8 cellular contexts compared by ENCODE assay signal in the genomic region with DNA sequence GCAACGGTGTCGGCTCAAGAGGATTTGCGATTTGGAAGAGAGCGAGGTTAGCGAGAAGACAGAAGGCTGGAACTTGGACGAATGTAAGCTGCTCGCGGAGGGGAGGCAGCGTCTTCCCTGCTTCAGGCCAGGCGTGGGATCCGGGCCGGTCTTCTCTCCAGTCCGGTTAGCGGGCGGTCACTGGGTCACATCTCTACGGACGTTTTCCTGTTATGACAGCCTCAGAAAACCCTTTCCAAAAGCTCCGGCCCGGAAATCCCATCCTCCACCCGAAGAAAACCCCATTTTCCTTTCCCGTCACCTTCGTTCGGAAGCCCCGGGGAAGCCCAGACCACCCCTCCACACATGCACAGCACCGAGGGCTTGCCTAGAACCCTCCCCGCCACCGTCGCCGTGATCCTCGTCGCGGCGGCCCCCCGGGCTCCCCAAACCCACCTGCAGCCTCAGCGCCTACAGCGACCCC. TPM values are rescaled to one million over a fixed set of nuclear protein-coding genes. Genes with fewer than 3 reads are reported as not detected.
DNase-seq lines count a peak whose midpoint lies in the region; ATAC-seq and TF ChIP-seq lines count a peak whose summit lies in the region.

No MANE protein-coding gene starts in this region.

- H3K36me3 Mint-ChIP-seq in CD14-positive monocyte (peaks cover 29 to 36% of the 10 kb centered on the region in 2 donors), glutamatergic neuron (ENCODE audit: unreplicated experiment) (no peaks in the 10 kb centered on the region)
- peaks cover 4 to 12% of the 10 kb centered on the region in 2 donors for H3K36me3 Mint-ChIP-seq in activated T-cell treated with anti-CD3 and anti-CD28 coated beads, Interleukin-2, amount 50 U/mL, for 72 hours (ENCODE audit: insufficient read depth in 2 of 2)

- H3K27me3 Mint-ChIP-seq in CD14-positive monocyte (ENCODE audit: low read depth in 3 of 3) (no peaks in the 10 kb centered on the region), glutamatergic neuron (ENCODE audit: unreplicated experiment) (peaks cover 8% of the 10 kb centered on the region)
- H3K27me3 Mint-ChIP-seq in activated T-cell treated with anti-CD3 and anti-CD28 coated beads, Interleukin-2, amount 50 U/mL, for 72 hours (ENCODE audit: low read depth) = no peaks in the 10 kb centered on the region

- peaks cover 0 to 2% (median 0%) of the 10 kb centered on the region in 7 donors for H3K9me3 Mint-ChIP-seq in CD14-positive monocyte
- no peaks in the 10 kb centered on the region for H3K9me3 Mint-ChIP-seq in activated T-cell treated with anti-CD3 and anti-CD28 coated beads, Interleukin-2, amount 50 U/mL, for 72 hours
- H3K9me3 Mint-ChIP-seq in glutamatergic neuron (ENCODE audit: unreplicated experiment) = peaks cover 2% of the 10 kb centered on the region

- H3K27ac Mint-ChIP-seq in CD14-positive monocyte (peak overlapping the region; percentile 99 to 100 (median 100)), glutamatergic neuron (ENCODE audit: unreplicated experiment) (peak overlapping the region; percentile 100)
- peak overlapping the region; percentile 99 for H3K27ac Mint-ChIP-seq in activated T-cell treated with anti-CD3 and anti-CD28 coated beads, Interleukin-2, amount 50 U/mL, for 72 hours

- TF ChIP-seq CTCF in CD14-positive monocyte (IDR thresholded peaks at IDR 0.05) = no peak
- TF ChIP-seq CTCF in glutamatergic neuron (IDR thresholded peaks at IDR 0.05; ENCODE audit: partially characterized antibody, unreplicated experiment) = no peak

- ATAC-seq in GM18909 (IDR thresholded peaks at IDR 0.05; ENCODE audit: poor library complexity, unreplicated experiment) = peak; percentile 3
- ATAC-seq in HG03520 (IDR thresholded peaks at IDR 0.05; ENCODE audit: unreplicated experiment) = peak; percentile 16
- peak; percentile 32 to 48 for ATAC-seq in activated T-cell treated with anti-CD3 and anti-CD28 coated beads, Interleukin-2, amount 50 U/mL, for 72 hours (replicated peaks in 1 of 2)

- H3K4me1 Mint-ChIP-seq in CD14-positive monocyte = peaks cover 44% of the 10 kb centered on the region
- peaks cover 38% of the 10 kb centered on the region for H3K4me1 Mint-ChIP-seq in activated T-cell treated with anti-CD3 and anti-CD28 coated beads, Interleukin-2, amount 50 U/mL, for 72 hours (ENCODE audit: low read depth)
- peaks cover 5% of the 10 kb centered on the region for H3K4me1 Mint-ChIP-seq in glutamatergic neuron (ENCODE audit: low read depth, unreplicated experiment)

- DNase-seq in CD14-positive monocyte (ENCODE audit: low spot score) = no peak
- DNase-seq in activated T-cell treated with anti-CD3 and anti-CD28 coated beads, Interleukin-2, amount 50 U/mL, for 72 hours = peak; percentile 26 to 42
- DNase-seq in glutamatergic neuron = peak; percentile 31
- peak in 9 of 10 donors; percentile 23 to 91 (median 38) for DNase-seq in posterior cingulate gyrus
- DNase-seq in NCI-H2107 (lab: John Stamatoyannopoulos, UW) = no peak
- no peak for DNase-seq in stimulated activated CD4-positive, alpha-beta T cell treated with anti-CD3 and anti-CD28 coated beads, Interleukin-2, amount 100 ng/mL, for 24 hours

- H3K4me3 Mint-ChIP-seq in CD14-positive monocyte (peak overlapping the region; percentile 97 to 100), glutamatergic neuron (ENCODE audit: unreplicated experiment) (peak overlapping the region; percentile 99)
- H3K4me3 Mint-ChIP-seq in activated T-cell treated with anti-CD3 and anti-CD28 coated beads, Interleukin-2, amount 50 U/mL, for 72 hours = peak overlapping the region; percentile 86 to 95

- intact Hi-C loops in CD14-positive monocyte (cut with micrococcal nuclease) (loop anchor here in 1 of 2 donors (10.0 kb wide), 1 partner anchor 674 kb away; the partner anchor contains the start of gene GOLGA5), posterior cingulate gyrus (cut with DNase I) (loop anchor here (1.0 to 10.0 kb wide), 3 partner anchors 15 to 674 kb away; partner anchors contain the start of genes ATXN3 and GOLGA5)

RNA-seq across cellular contexts. Expression of gene NDUFB1, which starts 0.3 kb away (rescaled TPM):
- polyA plus RNA-seq in CD14-positive monocyte = 100 to 1,000 TPM; 604 to 686 TPM
- total RNA-seq in activated T-cell treated with anti-CD3 and anti-CD28 coated beads, Interleukin-2, amount 50 U/mL, for 72 hours = 10 to 100 TPM; 73.7 to 76.1 TPM
- 85.2 TPM for total RNA-seq in glutamatergic neuron (ENCODE audit: unreplicated experiment)

RNA-seq across cellular contexts. Expression of gene CPSF2, which starts 0.5 kb away (rescaled TPM):
- 10 to 100 TPM; 25.5 to 44.9 TPM for polyA plus RNA-seq in CD14-positive monocyte
- total RNA-seq in activated T-cell treated with anti-CD3 and anti-CD28 coated beads, Interleukin-2, amount 50 U/mL, for 72 hours = 10 to 100 TPM; 72.1 to 81.7 TPM
- total RNA-seq in glutamatergic neuron (ENCODE audit: unreplicated experiment) = 53.1 TPM

RNA-seq across cellular contexts. Expression of gene ATXN3, which starts 14.9 kb away (rescaled TPM):
- polyA plus RNA-seq in CD14-positive monocyte = 10 to 100 TPM; 18.5 to 24.0 TPM
- 10 to 100 TPM; 29.7 to 35.2 TPM for total RNA-seq in activated T-cell treated with anti-CD3 and anti-CD28 coated beads, Interleukin-2, amount 50 U/mL, for 72 hours
- total RNA-seq in glutamatergic neuron (ENCODE audit: unreplicated experiment) = 39.8 TPM

Comparison
In these comparisons a context has a peak if more than half of its experiments do, and no peak if none do; other contexts are left out.
1. DNase-seq: peak in activated T-cell treated with anti-CD3 and anti-CD28 coated beads, Interleukin-2, amount 50 U/mL, for 72 hours (2 of 2), glutamatergic neuron (single experiment) and posterior cingulate gyrus (9 of 10); none in CD14-positive monocyte (single experiment), NCI-H2107 (single experiment) and stimulated activated CD4-positive, alpha-beta T cell treated with anti-CD3 and anti-CD28 coated beads, Interleukin-2, amount 100 ng/mL, for 24 hours (0 of 2).
2. Peak in every context shown above with its lines, with median percentiles within 50 percentile points of each other: H3K27ac Mint-ChIP-seq, H3K4me3 Mint-ChIP-seq and ATAC-seq.